Comparison of ENCODE assay signal across 9 cellular contexts in the genomic region with DNA sequence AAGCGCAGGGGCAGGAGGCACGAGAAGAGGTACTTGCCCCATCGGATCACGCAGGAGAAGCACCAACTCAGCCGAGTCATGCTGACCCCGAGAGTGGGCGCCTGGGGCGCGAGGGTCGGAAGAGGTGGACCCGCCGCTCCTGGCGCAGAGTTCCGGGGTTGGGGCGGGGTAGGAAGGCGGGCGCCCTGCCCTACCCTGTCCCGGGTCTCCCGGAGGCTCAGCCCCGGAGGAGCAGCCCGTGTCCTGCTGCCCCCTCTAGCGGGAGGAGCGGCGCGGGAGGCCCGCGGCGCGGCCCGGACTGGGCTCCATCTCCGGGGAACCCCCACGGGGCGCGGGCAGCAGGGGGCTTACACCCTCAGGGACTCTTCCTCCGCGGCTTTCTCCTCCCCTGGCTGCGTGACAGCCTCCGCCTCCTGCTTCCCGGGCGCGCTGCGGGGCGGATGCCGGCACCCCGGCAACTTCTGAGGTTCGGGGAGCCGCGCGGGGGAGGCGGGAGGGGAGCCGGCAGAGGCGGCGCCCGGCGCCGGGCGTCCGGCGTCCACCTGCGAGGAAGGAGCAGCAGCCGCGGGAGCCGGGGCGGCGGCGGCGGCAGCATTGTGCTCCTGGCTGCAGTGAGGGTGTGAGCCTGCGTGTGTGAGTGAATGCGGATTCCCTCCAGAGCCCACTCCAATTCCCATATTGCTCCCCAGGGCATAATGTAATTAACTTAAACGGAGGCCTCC. TPM values are rescaled to one million over a fixed set of nuclear protein-coding genes. Genes with fewer than 3 reads are reported as not detected.
DNase-seq lines count a peak whose midpoint lies in the region; ATAC-seq and TF ChIP-seq lines count a peak whose summit lies in the region.
"Had no signal": no experiment of that assay in that cellular context is flagged by ENCODE, and none has a peak within 500 bp of the region (broad histone marks: within the 10 kb centered on the region; RNA-seq: fewer than 3 reads in every experiment).

No MANE protein-coding gene starts in this region.

- H3K9ac ChIP-seq in PC-3 (ENCODE audit: low read length) (no peak overlapping the region), iPS-15b (ENCODE audit: low read depth, low read length) (no peak overlapping the region), skeletal muscle tissue (ENCODE audit: low read depth in 1 of 3, low read length in 3 of 3) (peak overlapping the region; percentile 20 to 60 (median 32))

- TF ChIP-seq CTCF in 22Rv1 (IDR thresholded peaks at IDR 0.05) = peak; percentile 70
- peak; percentile 41 for TF ChIP-seq CTCF in GM12875 (IDR thresholded peaks at IDR 0.05; ENCODE audit: borderline replicate concordance, insufficient read depth, low read depth, low read length)
- peak; percentile 52 for TF ChIP-seq CTCF in PC-3 (conservative IDR thresholded peaks at IDR 0.05; ENCODE audit: low read depth, low read length)
- TF ChIP-seq CTCF in ascending aorta (IDR thresholded peaks at IDR 0.05) = peak; percentile 67 to 86 (median 73)

- H3K27me3 ChIP-seq in PC-3 (ENCODE audit: low read length) (peaks cover 46% of the 10 kb centered on the region), ascending aorta (no peaks in the 10 kb centered on the region), iPS-15b (ENCODE audit: control insufficient read depth, insufficient read depth, low read length) (peaks cover 56% of the 10 kb centered on the region), skeletal muscle tissue (ENCODE audit: control insufficient read depth in 3 of 3, insufficient read depth in 3 of 3, low read length in 3 of 3) (peaks cover 0 to 3% (median 0%) of the 10 kb centered on the region in 3 donors)

- POLR2A ChIA-PET in PC-3 (lab: Charles Lee; ENCODE audit: unreplicated experiment) = no interaction called here

- BruUV-seq in PC-3 (replicated peaks; lab: Mats Ljungman, UMichigan) = no TSS peak

- CTCF ChIA-PET in PC-3 (lab: Charles Lee) = no interaction called here

- no peaks in the 10 kb centered on the region for H3K9me3 ChIP-seq in PC-3 (ENCODE audit: low read length)
- no peaks in the 10 kb centered on the region for H3K9me3 ChIP-seq in ascending aorta
- H3K9me3 ChIP-seq in iPS-15b (ENCODE audit: control insufficient read depth, insufficient read depth, low read length) = no peaks in the 10 kb centered on the region
- no peaks in the 10 kb centered on the region for H3K9me3 ChIP-seq in skeletal muscle tissue (ENCODE audit: control insufficient read depth in 3 of 3, low read length in 3 of 3)

- H3K4me1 ChIP-seq in PC-3 (ENCODE audit: insufficient read depth, low read length) (no peaks in the 10 kb centered on the region), ascending aorta (peaks cover 0 to 27% of the 10 kb centered on the region in 2 donors), iPS-15b (ENCODE audit: control insufficient read depth, insufficient read depth, low read length) (peaks cover 6% of the 10 kb centered on the region), skeletal muscle tissue (ENCODE audit: control insufficient read depth in 3 of 3, insufficient read depth in 3 of 3, low read length in 3 of 3) (peaks cover 25 to 47% (median 28%) of the 10 kb centered on the region in 3 donors)

- H3K4me2 ChIP-seq in PC-3 (ENCODE audit: low read length) = peak overlapping the region; percentile 80

- no peak for DNase-seq in PC-3
- peak in 1 of 2 donors; percentile 77 for DNase-seq in ascending aorta (ENCODE audit: low spot score in 2 of 2)
- DNase-seq in kidney glomerular epithelial cell (lab: John Stamatoyannopoulos, UW) = no peak

- H3K36me3 ChIP-seq in PC-3 (ENCODE audit: low read depth, low read length) (no peaks in the 10 kb centered on the region), ascending aorta (no peaks in the 10 kb centered on the region), iPS-15b (ENCODE audit: control insufficient read depth, insufficient read depth, low read length) (no peaks in the 10 kb centered on the region), skeletal muscle tissue (ENCODE audit: control insufficient read depth in 3 of 3, insufficient read depth in 3 of 3, low read length in 3 of 3) (peaks cover 0 to 3% (median 0%) of the 10 kb centered on the region in 3 donors)

- no peaks in the 10 kb centered on the region for H3K9me2 ChIP-seq in PC-3 (replicated peaks; ENCODE audit: low read length)

- H2AFZ ChIP-seq in PC-3 (ENCODE audit: low read length) = peak overlapping the region; percentile 64

- H3K27ac ChIP-seq in 22Rv1 = no peak overlapping the region
- no peak overlapping the region for H3K27ac ChIP-seq in PC-3 (ENCODE audit: low read length)
- H3K27ac ChIP-seq in ascending aorta = peak overlapping the region; percentile 32 to 33
- H3K27ac ChIP-seq in skeletal muscle tissue (ENCODE audit: low read depth, low read length) = no peak overlapping the region

- no peaks in the 10 kb centered on the region for H3K79me2 ChIP-seq in PC-3 (ENCODE audit: low read length)

- no peaks in the 10 kb centered on the region for H3F3A ChIP-seq in PC-3 (ENCODE audit: low read length, unreplicated experiment)

- no peaks in the 10 kb centered on the region for H4K20me1 ChIP-seq in PC-3 (ENCODE audit: low read length)

- ATAC-seq in PC-3 (peak; percentile 74), HG03571 (IDR thresholded peaks at IDR 0.05; ENCODE audit: unreplicated experiment) (no peak)

- H3K4me3 ChIP-seq in GM12875 (ENCODE audit: low read depth, low read length) (no peak overlapping the region), PC-3 (ENCODE audit: low read length) (peak overlapping the region; percentile 55), ascending aorta (peak overlapping the region; percentile 71 to 82), iPS-15b (ENCODE audit: low read depth, low read length) (peak overlapping the region; percentile 65), skeletal muscle tissue (ENCODE audit: low read length in 3 of 3) (peak overlapping the region; percentile 38 to 65 (median 60))

- intact Hi-C loops in PC-3 (cut with micrococcal nuclease) (no loop called here), ascending aorta (cut with DNase I) (loop anchor here (2.0 kb wide), 1 partner anchor 23 kb away; no protein-coding TSS in a partner anchor)

RNA-seq across cellular contexts. Expression of gene TNS1, which starts 7.5 kb away (rescaled TPM):
- total RNA-seq in PC-3 (2014; rRNA removed) (1.0 and 1.5 TPM in 2 replicates), ascending aorta (1,334 TPM), skeletal muscle tissue (73.1 TPM)

RNA-seq across cellular contexts. Expression of gene RUFY4, which starts 58.8 kb away (rescaled TPM):
- total RNA-seq in PC-3 (2014; rRNA removed) = not detected in 2 replicates
- not detected for total RNA-seq in ascending aorta
- total RNA-seq in skeletal muscle tissue = not detected
- total RNA-seq: pulmonary artery endothelial cell had no signal

Comparison
In these comparisons a context has a peak if more than half of its experiments do, and no peak if none do; other contexts are left out.
1. H3K27ac ChIP-seq: peak in ascending aorta (2 of 2); none in 22Rv1 (single experiment), PC-3 (single experiment) and skeletal muscle tissue (single experiment).
2. H3K9ac ChIP-seq: peak in skeletal muscle tissue (3 of 3); none in PC-3 (single experiment) and iPS-15b (single experiment).
3. RNA of gene TNS1, which starts 7.5 kb away (total RNA-seq): 1,334 TPM in ascending aorta (single experiment) and 73.1 TPM in skeletal muscle tissue (single experiment); 1.0 to 1.5 TPM in PC-3; every median in the first group is over 10 times any median in the second.
4. Peak in every context shown above with its lines, with median percentiles within 50 percentile points of each other: CTCF ChIP-seq.